Comparison of ENCODE assay signal across 14 cellular contexts in genomic region chr14:54570651-54571415, GRCh38. TPM values are rescaled to one million over a fixed set of nuclear protein-coding genes. Genes with fewer than 3 reads are reported as not detected.
DNase-seq lines count a peak whose midpoint lies in the region; TF ChIP-seq lines count a peak whose summit lies in the region.
"Had no signal": no experiment of that assay in that cellular context is flagged by ENCODE, and none has a peak within 500 bp of the region (broad histone marks: within the 10 kb centered on the region; RNA-seq: fewer than 3 reads in every experiment).

No MANE protein-coding gene starts in this region.

- TF ChIP-seq CTCF in colonic mucosa (IDR thresholded peaks at IDR 0.05), result no peak

- H2BK12ac ChIP-seq in mesenchymal stem cell (ENCODE audit: low read length in 2 of 2), result no peak overlapping the region

- H3K27me3 ChIP-seq in ACC112 (ENCODE audit: insufficient read depth, low read length) (no peaks in the 10 kb centered on the region), colonic mucosa (no peaks in the 10 kb centered on the region), mesenchymal stem cell (ENCODE audit: control insufficient read depth in 1 of 2, insufficient read depth in 1 of 2, low read length in 2 of 2) (no peaks in the 10 kb centered on the region), MG63 (no peaks in the 10 kb centered on the region)

- H3K4me3 ChIP-seq in ACC112 (ENCODE audit: low read depth, low read length), result peak overlapping the region; percentile 86
- H3K4me3 ChIP-seq in colonic mucosa, result no peak overlapping the region
- peak overlapping the region in 1 of 2 experiments; percentile 89 for H3K4me3 ChIP-seq in mesenchymal stem cell (ENCODE audit: insufficient read depth in 1 of 2, low read depth in 1 of 2, low read length in 2 of 2)
- H3K4me3 ChIP-seq in MG63, result no peak overlapping the region
- H3K4me3 ChIP-seq: GM12878 had no signal

- H3K36me3 ChIP-seq in ACC112 (ENCODE audit: insufficient read depth, low read length) (peaks cover 20% of the 10 kb centered on the region), colonic mucosa (no peaks in the 10 kb centered on the region), mesenchymal stem cell (ENCODE audit: control insufficient read depth in 1 of 2, insufficient read depth in 2 of 2, low read depth in 1 of 2, low read length in 2 of 2) (peaks cover 3 to 30% of the 10 kb centered on the region in 2 experiments), MG63 (peaks cover 55% of the 10 kb centered on the region)

- no peak overlapping the region for H3K18ac ChIP-seq in mesenchymal stem cell (ENCODE audit: low read depth in 1 of 2, low read length in 2 of 2)

- intact Hi-C loops in colonic mucosa (cut with DNase I), result no loop called here

- H3K9ac ChIP-seq in colonic mucosa (ENCODE audit: low read depth in 2 of 2, low read length in 2 of 2), result no peak overlapping the region
- H3K9ac ChIP-seq in mesenchymal stem cell (ENCODE audit: low read length), result peak overlapping the region; percentile 96

- H2AFZ ChIP-seq in ACC112 (ENCODE audit: low read length, unreplicated experiment) (no peak overlapping the region), mesenchymal stem cell (ENCODE audit: low read depth, low read length) (no peak overlapping the region)

- H3K79me2 ChIP-seq in ACC112 (ENCODE audit: control insufficient read depth, insufficient read depth, low read length, unreplicated experiment), result peaks cover 83% of the 10 kb centered on the region

- DNase-seq in HT1080 (ENCODE audit: low read depth) (peak; percentile 74), colonic mucosa (no peak), mesenchymal stem cell (peak; percentile 91), AML-193 (lab: John Stamatoyannopoulos, UW) (no peak), CD1c-positive myeloid dendritic cell (ENCODE audit: extremely low spot score) (no peak), MG63 (no peak)
- no peak for DNase-seq in effector CD4-positive, alpha-beta T cell
- DNase-seq: activated CD4-positive, alpha-beta memory T cell treated with anti-CD3 and anti-CD28 coated beads, Interleukin-2, amount 10 ng/mL, durations not matched to agents 7 days and 5 days; anterior cingulate cortex; KBM-7; NCI-H524; nephron progenitor cell had no signal

- peak overlapping the region; percentile 96 for H3K27ac ChIP-seq in ACC112 (ENCODE audit: low read depth, low read length)
- H3K27ac ChIP-seq in colonic mucosa, result peak overlapping the region; percentile 5
- H3K27ac ChIP-seq in mesenchymal stem cell (ENCODE audit: low read length, poor library complexity, severe bottlenecking), result no peak overlapping the region

- H3K4me1 ChIP-seq in ACC112 (ENCODE audit: control insufficient read depth, insufficient read depth, low read length, unreplicated experiment) (peaks cover 31% of the 10 kb centered on the region), colonic mucosa (no peaks in the 10 kb centered on the region), mesenchymal stem cell (ENCODE audit: control insufficient read depth, insufficient read depth, low read depth, low read length) (peaks cover 6% of the 10 kb centered on the region)

- H4K91ac ChIP-seq in mesenchymal stem cell (ENCODE audit: low read length), result no peak overlapping the region

- H3K4me2 ChIP-seq in mesenchymal stem cell (ENCODE audit: low read length, poor library complexity, severe bottlenecking), result no peak overlapping the region

- no peak overlapping the region for H2BK5ac ChIP-seq in mesenchymal stem cell (ENCODE audit: low read depth, low read length, poor library complexity, severe bottlenecking)

- no peak overlapping the region for H3K14ac ChIP-seq in mesenchymal stem cell (ENCODE audit: low read length in 2 of 2)

- H2BK15ac ChIP-seq in mesenchymal stem cell (ENCODE audit: low read depth, poor library complexity, severe bottlenecking), result no peak overlapping the region

- peaks cover 11% of the 10 kb centered on the region for H3K79me1 ChIP-seq in mesenchymal stem cell (replicated peaks; ENCODE audit: low read length, poor library complexity, severe bottlenecking)

- H3K9me3 ChIP-seq in colonic mucosa, result no peaks in the 10 kb centered on the region
- H3K9me3 ChIP-seq in mesenchymal stem cell (ENCODE audit: control insufficient read depth, low read length), result peaks cover 12% of the 10 kb centered on the region
- peaks cover 10% of the 10 kb centered on the region for H3K9me3 ChIP-seq in MG63

- H4K8ac ChIP-seq in mesenchymal stem cell (ENCODE audit: low read length), result no peak overlapping the region

- no peak overlapping the region for H2AK5ac ChIP-seq in mesenchymal stem cell (ENCODE audit: low read length, severe bottlenecking)

- H3K4ac ChIP-seq in mesenchymal stem cell (ENCODE audit: low read depth in 1 of 2, low read length in 2 of 2), result no peak overlapping the region

- H2BK120ac ChIP-seq in mesenchymal stem cell (ENCODE audit: low read depth, low read length), result no peak overlapping the region

- 56% methylated on average over 2 of the region's 5 CpGs for WGBS in mesenchymal stem cell

- no peak overlapping the region for H3K23ac ChIP-seq in mesenchymal stem cell (ENCODE audit: low read length in 2 of 2)

RNA-seq across cellular contexts. Expression of gene SAMD4A, which starts 3.9 kb away (rescaled TPM):
- 10.0 and 16.3 TPM in 2 replicates for total RNA-seq in HT1080 (2014; rRNA removed; shearing (Covaris generic))
- polyA plus RNA-seq in HT1080 (2015; cell fraction: cytosol; rRNA removed), result 8.8 and 10.6 TPM in 2 replicates
- 29.2 and 29.6 TPM in 2 replicates for polyA plus RNA-seq in HT1080 (2015; cell fraction: nucleus; rRNA removed)
- 10 to 100 TPM in 1 of 2 donors, 1 to 10 TPM in 1; 5.6 to 31.3 TPM for total RNA-seq in colonic mucosa
- 21.1 TPM for polyA plus RNA-seq in mesenchymal stem cell (2013, experiment 1 of 2)
- 21.2 TPM for polyA plus RNA-seq in mesenchymal stem cell (2013, experiment 2 of 2)
- 6.0 and 8.7 TPM in 2 replicates for total RNA-seq in MG63 (2014; rRNA removed; shearing (Covaris generic); ENCODE audit: low replicate concordance)

Comparison
In these comparisons a context has a peak if more than half of its experiments do, and no peak if none do; other contexts are left out.
1. DNase-seq: peak in HT1080 (single experiment) and mesenchymal stem cell (single experiment); none in colonic mucosa (single experiment), effector CD4-positive, alpha-beta T cell (single experiment), AML-193 (0 of 2), CD1c-positive myeloid dendritic cell (single experiment) and MG63 (single experiment).